ENCODE assay signal across 1 cellular context in genomic region chr7:113086928-113087277, GRCh38.
TF ChIP-seq lines count a peak whose summit lies in the region.

No MANE protein-coding gene starts in this region.

TF ChIP-seq in GM23338, 12 proteins besides CTCF, POLR2A, EP300 and RAD21 (continued from another document):
- TF ChIP-seq, protein P1, sequence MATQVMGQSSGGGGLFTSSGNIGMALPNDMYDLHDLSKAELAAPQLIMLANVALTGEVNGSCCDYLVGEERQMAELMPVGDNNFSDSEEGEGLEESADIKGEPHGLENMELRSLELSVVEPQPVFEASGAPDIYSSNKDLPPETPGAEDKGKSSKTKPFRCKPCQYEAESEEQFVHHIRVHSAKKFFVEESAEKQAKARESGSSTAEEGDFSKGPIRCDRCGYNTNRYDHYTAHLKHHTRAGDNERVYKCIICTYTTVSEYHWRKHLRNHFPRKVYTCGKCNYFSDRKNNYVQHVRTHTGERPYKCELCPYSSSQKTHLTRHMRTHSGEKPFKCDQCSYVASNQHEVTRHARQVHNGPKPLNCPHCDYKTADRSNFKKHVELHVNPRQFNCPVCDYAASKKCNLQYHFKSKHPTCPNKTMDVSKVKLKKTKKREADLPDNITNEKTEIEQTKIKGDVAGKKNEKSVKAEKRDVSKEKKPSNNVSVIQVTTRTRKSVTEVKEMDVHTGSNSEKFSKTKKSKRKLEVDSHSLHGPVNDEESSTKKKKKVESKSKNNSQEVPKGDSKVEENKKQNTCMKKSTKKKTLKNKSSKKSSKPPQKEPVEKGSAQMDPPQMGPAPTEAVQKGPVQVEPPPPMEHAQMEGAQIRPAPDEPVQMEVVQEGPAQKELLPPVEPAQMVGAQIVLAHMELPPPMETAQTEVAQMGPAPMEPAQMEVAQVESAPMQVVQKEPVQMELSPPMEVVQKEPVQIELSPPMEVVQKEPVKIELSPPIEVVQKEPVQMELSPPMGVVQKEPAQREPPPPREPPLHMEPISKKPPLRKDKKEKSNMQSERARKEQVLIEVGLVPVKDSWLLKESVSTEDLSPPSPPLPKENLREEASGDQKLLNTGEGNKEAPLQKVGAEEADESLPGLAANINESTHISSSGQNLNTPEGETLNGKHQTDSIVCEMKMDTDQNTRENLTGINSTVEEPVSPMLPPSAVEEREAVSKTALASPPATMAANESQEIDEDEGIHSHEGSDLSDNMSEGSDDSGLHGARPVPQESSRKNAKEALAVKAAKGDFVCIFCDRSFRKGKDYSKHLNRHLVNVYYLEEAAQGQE (IDR thresholded peaks at IDR 0.05; ENCODE audit: unreplicated experiment) = no peak
- TF ChIP-seq STAT1 (IDR thresholded peaks at IDR 0.05; ENCODE audit: unreplicated experiment) = no peak
- no peak for TF ChIP-seq ZNF114 (CRISPR knock-in tag; IDR thresholded peaks at IDR 0.05)
- no peak for TF ChIP-seq ZNF331 (CRISPR knock-in tag; IDR thresholded peaks at IDR 0.05; ENCODE audit: low read depth)
